35 cellular contexts compared by ENCODE assay signal in genomic region chr17:61534414-61534813, GRCh38. TPM values are rescaled to one million over a fixed set of nuclear protein-coding genes. Genes with fewer than 3 reads are reported as not detected.
"Had no signal": no experiment of that assay in that cellular context is flagged by ENCODE, and none has a peak within 500 bp of the region (broad histone marks: within the 10 kb centered on the region; RNA-seq: fewer than 3 reads in every experiment).

No MANE protein-coding gene starts in this region.

- H3K4me1 ChIP-seq: ascending aorta had no signal

- DNase-seq: activated CD4-positive, alpha-beta memory T cell treated with anti-CD3 and anti-CD28 coated beads, Interleukin-2, amount 10 ng/mL, durations not matched to agents 7 days and 5 days; activated CD4-positive, alpha-beta T cell treated with anti-CD3 and anti-CD28 coated beads for 1 hour; activated CD4-positive, alpha-beta T cell treated with anti-CD3 and anti-CD28 coated beads for 36 hours; activated CD4-positive, alpha-beta T cell treated with anti-CD3 and anti-CD28 coated beads for 48 hours; activated CD4-positive, alpha-beta T cell treated with anti-CD3 and anti-CD28 coated beads, Interleukin-2, amount 50 U/mL, for 1 hour; activated CD4-positive, alpha-beta T cell treated with anti-CD3 and anti-CD28 coated beads, Interleukin-2, amount 50 U/mL, for 48 hours; activated CD4-positive, CD25-positive, alpha-beta regulatory T cell; activated CD8-positive, alpha-beta memory T cell treated with anti-CD3 and anti-CD28 coated beads for 24 hours; activated CD8-positive, alpha-beta memory T cell treated with anti-CD3 and anti-CD28 coated beads, Interleukin-2, amount 10 ng/mL, durations not matched to agents 7 days and 5 days; activated CD8-positive, alpha-beta memory T cell treated with anti-CD3 and anti-CD28 coated beads, Interleukin-2, amount 50 U/mL, for 48 hours; activated CD8-positive, alpha-beta T cell treated with anti-CD3 and anti-CD28 coated beads, Interleukin-2, amount 10 ng/mL, durations not matched to agents 7 days and 5 days; activated effector memory CD4-positive, alpha-beta T cell treated with Interleukin-2 at 50 U/mL for 16 hours; activated gamma-delta T cell; activated naive CD4-positive, alpha-beta T cell treated with anti-CD3 and anti-CD28 coated beads, Interleukin-2, amount 10 ng/mL, durations not matched to agents 7 days and 5 days; activated naive CD4-positive, alpha-beta T cell treated with Interleukin-2 at 50 U/mL for 16 hours; activated naive CD8-positive, alpha-beta T cell treated with anti-CD3 and anti-CD28 coated beads, Interleukin-2, amount 10 ng/mL, durations not matched to agents 7 days and 5 days; activated naive CD8-positive, alpha-beta T cell treated with anti-CD3 and anti-CD28 coated beads, Interleukin-2, amount 50 U/mL, for 24 hours; activated T-cell treated with anti-CD3 and anti-CD28 coated beads, Interleukin-2, amount 50 U/mL, for 24 hours; activated T-cell treated with anti-CD3 and anti-CD28 coated beads, Interleukin-2, amount 50 U/mL, for 48 hours; amygdala; anterior cingulate cortex; caudate nucleus; cerebellar nuclear complex; T-helper 1 cell; T-helper 2 cell; T-helper 9 cell; WERI-Rb-1 had no signal

- ATAC-seq: activated CD4-positive, alpha-beta T cell treated with anti-CD3 and anti-CD28 coated beads for 36 hours; activated CD4-positive, CD25-positive, alpha-beta regulatory T cell treated with anti-CD3 and anti-CD28 coated beads, Interleukin-2, amount 50 U/mL, for 24 hours; activated CD8-positive, alpha-beta memory T cell treated with anti-CD3 and anti-CD28 coated beads, Interleukin-2, amount 10 ng/mL, durations not matched to agents 7 days and 5 days; activated CD8-positive, alpha-beta T cell treated with anti-CD3 and anti-CD28 coated beads, Interleukin-2, amount 10 ng/mL, durations not matched to agents 7 days and 5 days; activated naive CD8-positive, alpha-beta T cell treated with anti-CD3 and anti-CD28 coated beads, Interleukin-2, amount 50 U/mL, for 24 hours; WTC11 had no signal

- H3K4me3 ChIP-seq: ascending aorta, cardiac muscle cell had no signal

- H3K36me3 ChIP-seq: ascending aorta, cardiac muscle cell, WERI-Rb-1 had no signal

- H3K27me3 ChIP-seq: ascending aorta, cardiac muscle cell had no signal

- H3K27ac ChIP-seq: ascending aorta, cardiac muscle cell, WERI-Rb-1 had no signal

- FAIRE-seq: bronchial epithelial cell, TTC549 had no signal

- H3K9me3 ChIP-seq: ascending aorta had no signal

RNA-seq across cellular contexts. Expression of gene NACA2, which starts 56.6 kb away (rescaled TPM):
- total RNA-seq: activated CD4-positive, alpha-beta memory T cell treated with anti-CD3 and anti-CD28 coated beads, Interleukin-2, amount 10 ng/mL, durations not matched to agents 7 days and 5 days; activated CD4-positive, alpha-beta T cell treated with anti-CD3 and anti-CD28 coated beads for 36 hours; activated CD8-positive, alpha-beta memory T cell treated with anti-CD3 and anti-CD28 coated beads, Interleukin-2, amount 10 ng/mL, durations not matched to agents 7 days and 5 days; activated CD8-positive, alpha-beta T cell treated with anti-CD3 and anti-CD28 coated beads, Interleukin-2, amount 10 ng/mL, durations not matched to agents 7 days and 5 days; activated naive CD8-positive, alpha-beta T cell treated with anti-CD3 and anti-CD28 coated beads, Interleukin-2, amount 10 ng/mL, durations not matched to agents 7 days and 5 days; activated T-helper 2 cell treated with anti-CD3 and anti-CD28 coated beads, Interferon-gamma antibody, Interleukin-2, Interleukin-4, amounts not matched to agents 10 μg/mL and 5 μg/mL and 100 μg/mL, durations not matched to agents 14 hours and 24 hours and 36 hours; ascending aorta; bronchial epithelial cell; cardiac muscle cell; chondrocyte; WTC11 had no signal
- polyA plus RNA-seq: cardiac muscle cell had no signal
